23 cellular contexts compared by ENCODE assay signal in genomic region chr7:130877236-130877635, GRCh38.
DNase-seq lines count a peak whose midpoint lies in the region; ATAC-seq and TF ChIP-seq lines count a peak whose summit lies in the region.
"Had no signal": no experiment of that assay in that cellular context is flagged by ENCODE, and none has a peak within 500 bp of the region (broad histone marks: within the 10 kb centered on the region; RNA-seq: fewer than 3 reads in every experiment).

No MANE protein-coding gene starts in this region.

- in situ Hi-C loops in HAP-1 (cut with MboI; ENCODE audit: low sequenced_read_pairs): no loop called here

- no peak for TF ChIP-seq CTCF in Loucy (conservative IDR thresholded peaks at IDR 0.05; ENCODE audit: low read length)

- no peak overlapping the region for H3K4me3 Mint-ChIP-seq in activated T-cell treated with anti-CD3 and anti-CD28 coated beads, Interleukin-2, amount 50 U/mL, for 24 hours
- no peak overlapping the region for H3K4me3 Mint-ChIP-seq in activated naive CD8-positive, alpha-beta T cell treated with anti-CD3 and anti-CD28 coated beads, Interleukin-2, amount 10 ng/mL, durations not matched to agents 7 days and 5 days
- no peak overlapping the region for H3K4me3 Mint-ChIP-seq in stimulated activated naive B cell treated with anti-CD40 and anti-IgM and Interleukin-4, amounts not matched to agents 10 μg/mL and 1 μg/mL and 100 μg/mL, for 72 hours
- no peak overlapping the region for H3K4me3 Mint-ChIP-seq in T-cell
- H3K4me3 Mint-ChIP-seq: nephron had no signal

- peaks cover 1% of the 10 kb centered on the region; the same call in 1 of the 2 replicates for H3K36me3 ChIP-seq in Loucy (ENCODE audit: insufficient read depth, low read length)
- peaks cover 8% of the 10 kb centered on the region for H3K36me3 ChIP-seq in HAP-1 (replicated peaks)

- POLR2A ChIA-PET in activated naive CD8-positive, alpha-beta T cell treated with anti-CD3 and anti-CD28 coated beads, Interleukin-2, amount 10 ng/mL, durations not matched to agents 7 days and 5 days (lab: Charles Lee): no interaction called here
- POLR2A ChIA-PET in T-cell (lab: Charles Lee): interaction anchor here in 1 of 2 donors (1.0 kb wide), 1 partner anchor 8 kb away, joined by 4 read pairs; no protein-coding TSS in a partner anchor

- DNase-seq in activated T-cell treated with anti-CD3 and anti-CD28 coated beads, Interleukin-2, amount 50 U/mL, for 24 hours: no peak
- no peak for DNase-seq in activated T-cell treated with anti-CD3 and anti-CD28 coated beads for 4 hours
- no peak for DNase-seq in activated naive CD8-positive, alpha-beta T cell treated with anti-CD3 and anti-CD28 coated beads, Interleukin-2, amount 10 ng/mL, durations not matched to agents 7 days and 5 days
- no peak for DNase-seq in stimulated activated naive B cell treated with anti-CD40 and anti-IgM and Interleukin-4, amounts not matched to agents 10 μg/mL and 1 μg/mL and 100 μg/mL, for 72 hours
- no peak for DNase-seq in T-cell
- DNase-seq in HAP-1 (ENCODE audit: low spot score in 2 of 2): no peak
- no peak for DNase-seq in NCI-H1105 (lab: John Stamatoyannopoulos, UW)
- DNase-seq: ACHN; activated CD4-positive, alpha-beta T cell treated with anti-CD3 and anti-CD28 coated beads, Interleukin-2, amount 50 U/mL, for 48 hours; body of pancreas; CD8-positive, alpha-beta memory T cell; DMS79 treated with DMSO at 0.1 percent for 48 hours; hypothalamus; mesendoderm; NCI-H1694; NCI-H226; stimulated activated CD8-positive, alpha-beta memory T cell treated with anti-CD3 and anti-CD28 coated beads, Interleukin-4, amount 100 ng/mL, for 48 hours; SW 1271; testis had no signal

- H2AFZ ChIP-seq in Loucy (ENCODE audit: low read length): no peak overlapping the region

- no peaks in the 10 kb centered on the region for H3K79me2 ChIP-seq in Loucy (ENCODE audit: insufficient read depth, low read length)

- H3K4me2 ChIP-seq in Loucy (ENCODE audit: low read depth, low read length, poor library complexity, severe bottlenecking): peak overlapping the region; percentile 9
- H3K4me2 ChIP-seq: smooth muscle cell had no signal

- peaks cover 95% of the 10 kb centered on the region for H3K36me3 Mint-ChIP-seq in activated T-cell treated with anti-CD3 and anti-CD28 coated beads, Interleukin-2, amount 50 U/mL, for 24 hours (ENCODE audit: low read depth)
- peaks cover 31% of the 10 kb centered on the region for H3K36me3 Mint-ChIP-seq in activated naive CD8-positive, alpha-beta T cell treated with anti-CD3 and anti-CD28 coated beads, Interleukin-2, amount 10 ng/mL, durations not matched to agents 7 days and 5 days
- peaks cover 24 to 68% of the 10 kb centered on the region in 2 donors for H3K36me3 Mint-ChIP-seq in stimulated activated naive B cell treated with anti-CD40 and anti-IgM and Interleukin-4, amounts not matched to agents 10 μg/mL and 1 μg/mL and 100 μg/mL, for 72 hours
- peaks cover 70% of the 10 kb centered on the region for H3K36me3 Mint-ChIP-seq in T-cell

- H3K27ac Mint-ChIP-seq in activated T-cell treated with anti-CD3 and anti-CD28 coated beads, Interleukin-2, amount 50 U/mL, for 24 hours: peak overlapping the region; percentile 72
- H3K27ac Mint-ChIP-seq in activated naive CD8-positive, alpha-beta T cell treated with anti-CD3 and anti-CD28 coated beads, Interleukin-2, amount 10 ng/mL, durations not matched to agents 7 days and 5 days: peak overlapping the region; percentile 42
- H3K27ac Mint-ChIP-seq in stimulated activated naive B cell treated with anti-CD40 and anti-IgM and Interleukin-4, amounts not matched to agents 10 μg/mL and 1 μg/mL and 100 μg/mL, for 72 hours: peak overlapping the region; percentile 59
- peak overlapping the region in 1 of 2 donors; percentile 12 for H3K27ac Mint-ChIP-seq in T-cell
- H3K27ac Mint-ChIP-seq: nephron had no signal

- H3K4me3 ChIP-seq in Loucy (ENCODE audit: low read length, poor library complexity, severe bottlenecking) (no peak overlapping the region), HAP-1 (no peak overlapping the region)
- H3K4me3 ChIP-seq: body of pancreas, prostate gland, smooth muscle cell, testis had no signal

- H3F3A ChIP-seq in Loucy (ENCODE audit: low read depth): no peaks in the 10 kb centered on the region

- H3K9me2 ChIP-seq in Loucy (replicated peaks; ENCODE audit: low read depth, low read length): no peaks in the 10 kb centered on the region

- peaks cover 71% of the 10 kb centered on the region for H3K4me1 Mint-ChIP-seq in activated T-cell treated with anti-CD3 and anti-CD28 coated beads, Interleukin-2, amount 50 U/mL, for 24 hours (ENCODE audit: low read depth)
- peaks cover 23% of the 10 kb centered on the region for H3K4me1 Mint-ChIP-seq in activated naive CD8-positive, alpha-beta T cell treated with anti-CD3 and anti-CD28 coated beads, Interleukin-2, amount 10 ng/mL, durations not matched to agents 7 days and 5 days
- peaks cover 13 to 20% of the 10 kb centered on the region in 2 donors for H3K4me1 Mint-ChIP-seq in stimulated activated naive B cell treated with anti-CD40 and anti-IgM and Interleukin-4, amounts not matched to agents 10 μg/mL and 1 μg/mL and 100 μg/mL, for 72 hours
- H3K4me1 Mint-ChIP-seq in T-cell: peaks cover 30 to 45% (median 32%) of the 10 kb centered on the region in 3 donors

- CTCF ChIA-PET in T-cell (lab: Charles Lee): interaction anchor here in 1 of 2 donors (1.2 to 1.3 kb wide), 2 partner anchors 16 to 18 kb away, joined by 3 to 4 read pairs; no protein-coding TSS in a partner anchor

- H3K9me3 Mint-ChIP-seq in activated T-cell treated with anti-CD3 and anti-CD28 coated beads, Interleukin-2, amount 50 U/mL, for 24 hours: no peaks in the 10 kb centered on the region
- no peaks in the 10 kb centered on the region for H3K9me3 Mint-ChIP-seq in activated naive CD8-positive, alpha-beta T cell treated with anti-CD3 and anti-CD28 coated beads, Interleukin-2, amount 10 ng/mL, durations not matched to agents 7 days and 5 days
- H3K9me3 Mint-ChIP-seq in stimulated activated naive B cell treated with anti-CD40 and anti-IgM and Interleukin-4, amounts not matched to agents 10 μg/mL and 1 μg/mL and 100 μg/mL, for 72 hours: no peaks in the 10 kb centered on the region
- H3K9me3 Mint-ChIP-seq in T-cell: no peaks in the 10 kb centered on the region
- H3K9me3 Mint-ChIP-seq: CD8-positive, alpha-beta memory T cell; nephron had no signal

- H3K27me3 Mint-ChIP-seq in activated T-cell treated with anti-CD3 and anti-CD28 coated beads, Interleukin-2, amount 50 U/mL, for 24 hours: no peaks in the 10 kb centered on the region
- H3K27me3 Mint-ChIP-seq in activated naive CD8-positive, alpha-beta T cell treated with anti-CD3 and anti-CD28 coated beads, Interleukin-2, amount 10 ng/mL, durations not matched to agents 7 days and 5 days: no peaks in the 10 kb centered on the region
- H3K27me3 Mint-ChIP-seq in stimulated activated naive B cell treated with anti-CD40 and anti-IgM and Interleukin-4, amounts not matched to agents 10 μg/mL and 1 μg/mL and 100 μg/mL, for 72 hours: no peaks in the 10 kb centered on the region
- no peaks in the 10 kb centered on the region for H3K27me3 Mint-ChIP-seq in T-cell

- no peaks in the 10 kb centered on the region for H3K27me3 ChIP-seq in Loucy (ENCODE audit: insufficient read depth, low read length, poor library complexity, severe bottlenecking)
- H3K27me3 ChIP-seq in HAP-1 (ENCODE audit: low read depth): no peaks in the 10 kb centered on the region
- H3K27me3 ChIP-seq: body of pancreas, testis had no signal

- H3K9ac ChIP-seq in Loucy (ENCODE audit: low read depth, low read length, poor library complexity, severe bottlenecking): no peak overlapping the region

- peak; percentile 9 for ATAC-seq in activated naive CD8-positive, alpha-beta T cell treated with anti-CD3 and anti-CD28 coated beads, Interleukin-2, amount 10 ng/mL, durations not matched to agents 7 days and 5 days (ENCODE audit: low read depth)
- ATAC-seq in stimulated activated naive B cell treated with anti-CD40 and anti-IgM and Interleukin-4, amounts not matched to agents 10 μg/mL and 1 μg/mL and 100 μg/mL, for 72 hours (replicated peaks): no peak
- no peak for ATAC-seq in T-cell (replicated peaks in 1 of 4)
- ATAC-seq: body of pancreas had no signal

- peaks cover 11% of the 10 kb centered on the region for H3K4me1 ChIP-seq in Loucy (ENCODE audit: insufficient read depth, low read length, poor library complexity, severe bottlenecking)
- H3K4me1 ChIP-seq in HAP-1: no peaks in the 10 kb centered on the region; the same call in 1 of the 2 replicates
- H3K4me1 ChIP-seq: prostate gland had no signal

- H3K9me3 ChIP-seq in Loucy (ENCODE audit: insufficient read depth, low read depth, low read length): no peaks in the 10 kb centered on the region
- no peaks in the 10 kb centered on the region for H3K9me3 ChIP-seq in HAP-1
- H3K9me3 ChIP-seq: body of pancreas, prostate gland, testis had no signal

- H4K20me1 ChIP-seq in Loucy (ENCODE audit: insufficient read depth, low read length, poor library complexity, severe bottlenecking): no peaks in the 10 kb centered on the region
